In the genomic region with DNA sequence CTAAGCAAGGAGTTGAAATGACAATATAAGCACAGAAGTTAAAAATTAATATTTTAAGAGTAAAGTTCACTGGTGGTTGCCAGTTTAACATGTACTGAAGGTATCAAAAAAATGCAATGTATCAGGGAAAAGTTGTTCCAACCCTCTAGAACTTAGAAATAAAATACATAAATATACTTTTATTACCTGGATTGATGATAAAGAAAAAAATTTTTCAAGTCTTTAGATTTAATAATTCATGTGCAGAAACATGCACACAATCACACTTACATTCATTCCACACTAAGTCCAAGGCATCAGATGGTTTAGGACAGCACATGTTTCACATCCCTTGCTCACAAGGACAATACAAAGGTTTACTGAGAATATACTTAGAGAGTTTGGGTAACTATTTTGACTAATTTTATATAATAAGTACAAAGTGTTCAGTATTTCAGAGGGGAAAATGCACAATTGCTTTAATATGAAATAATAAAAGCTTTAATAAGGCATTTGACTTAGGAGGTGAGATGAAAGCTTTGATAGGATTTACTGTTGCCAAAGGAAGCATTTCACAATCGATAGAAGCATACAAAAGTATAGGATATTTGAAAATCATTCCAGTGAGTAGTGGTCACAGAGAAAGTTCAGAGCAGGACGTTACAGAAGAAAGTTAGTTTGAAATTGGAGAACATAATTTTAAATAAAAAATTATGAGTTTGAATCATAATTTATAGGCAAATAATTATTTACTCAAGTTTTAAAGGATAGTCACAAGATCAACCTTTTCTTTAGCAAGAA, we compare ENCODE assay signal across 20 cellular contexts. TPM values are rescaled to one million over a fixed set of nuclear protein-coding genes. Genes with fewer than 3 reads are reported as not detected.
DNase-seq lines count a peak whose midpoint lies in the region; ATAC-seq, FAIRE-seq and TF ChIP-seq lines count a peak whose summit lies in the region.
"Had no signal": no experiment of that assay in that cellular context is flagged by ENCODE, and none has a peak within 500 bp of the region (broad histone marks: within the 10 kb centered on the region; RNA-seq: fewer than 3 reads in every experiment).

No MANE protein-coding gene starts in this region.

- no peak for TF ChIP-seq POLR2A in A549 (IDR thresholded peaks at IDR 0.05; ENCODE audit: low read length)

- H3K27ac Mint-ChIP-seq in glutamatergic neuron (ENCODE audit: unreplicated experiment): peak overlapping the region; percentile 70
- H3K27ac Mint-ChIP-seq: CD4-positive, alpha-beta T cell had no signal

- POLR2A ChIA-PET in A549 (lab: Yijun Ruan, JAX): no interaction called here

- peak overlapping the region in 1 of 2 donors; percentile 52 for H3K9ac ChIP-seq in mucosa of rectum (ENCODE audit: low read depth in 1 of 2, low read length in 2 of 2)

- WGBS in A549 (ENCODE audit: missing lambda C conversion rate): 42% methylated on average over 2 of the region's 2 CpGs

- no peak overlapping the region for H3K4me3 ChIP-seq in A549
- peak overlapping the region in 1 of 2 donors; percentile 78 for H3K4me3 ChIP-seq in mucosa of rectum (ENCODE audit: low read length in 2 of 2)

- H3K9me3 Mint-ChIP-seq in glutamatergic neuron (ENCODE audit: unreplicated experiment): no peaks in the 10 kb centered on the region

- no peak for TF ChIP-seq RAD21 in A549 (conservative IDR thresholded peaks at IDR 0.05 in 1 of 2, IDR thresholded peaks at IDR 0.05 in 1 of 2)

- no peak for FAIRE-seq in A549 (lab: Jason Lieb, UNC)
- FAIRE-seq: H54 had no signal

- H3K4me1 ChIP-seq in A549: peaks cover 11% of the 10 kb centered on the region; the same call in 1 of the 3 replicates
- peaks cover 0 to 3% of the 10 kb centered on the region in 2 donors for H3K4me1 ChIP-seq in mucosa of rectum (ENCODE audit: control insufficient read depth in 2 of 2, insufficient read depth in 2 of 2, low read length in 2 of 2)
- H3K4me1 ChIP-seq: BE2C had no signal

- TF ChIP-seq CTCF in A549 (IDR thresholded peaks at IDR 0.05) (no peak), glutamatergic neuron (IDR thresholded peaks at IDR 0.05; ENCODE audit: partially characterized antibody, unreplicated experiment) (no peak)

- H3K36me3 ChIP-seq in mucosa of rectum (ENCODE audit: control insufficient read depth in 2 of 2, insufficient read depth in 2 of 2, low read length in 2 of 2): no peaks in the 10 kb centered on the region
- H3K36me3 ChIP-seq: BE2C had no signal

- ATAC-seq in A549 (no peak), GM18519 (IDR thresholded peaks at IDR 0.05; ENCODE audit: low FRiP score, unreplicated experiment) (no peak), GM19351 (IDR thresholded peaks at IDR 0.05; ENCODE audit: unreplicated experiment) (no peak)

- no peaks in the 10 kb centered on the region; the same call in 1 of the 3 replicates for H3K9me3 ChIP-seq in A549
- H3K9me3 ChIP-seq in mucosa of rectum (ENCODE audit: control insufficient read depth in 2 of 2, low read length in 2 of 2): no peaks in the 10 kb centered on the region
- H3K9me3 ChIP-seq: BE2C had no signal

- peak overlapping the region; percentile 20 for H3K4me2 ChIP-seq in A549

- CTCF ChIA-PET in A549 (lab: Yijun Ruan, JAX): no interaction called here

- no peaks in the 10 kb centered on the region for H3K36me3 Mint-ChIP-seq in glutamatergic neuron (ENCODE audit: unreplicated experiment)

- TF ChIP-seq EP300 in A549 (IDR thresholded peaks at IDR 0.05): no peak

- H3K4me3 Mint-ChIP-seq in glutamatergic neuron (ENCODE audit: unreplicated experiment): no peak overlapping the region
- H3K4me3 Mint-ChIP-seq: CD4-positive, alpha-beta T cell had no signal

- DNase-seq in A549 (ENCODE audit: low read depth in 1 of 2, low spot score in 1 of 2) (no peak), HT-29 (ENCODE audit: low spot score) (peak; percentile 38), glutamatergic neuron (no peak), GM19240 (ENCODE audit: insufficient read length, low spot score) (no peak), NCI-H1092 treated with DMSO at 0.1 percent for 48 hours (lab: John Stamatoyannopoulos, UW) (no peak)
- DNase-seq: BE2C; CD4-positive, alpha-beta T cell; DMS79; NCI-H187 treated with DMSO at 0.1 percent for 48 hours; NCI-H69; RPMI8226; SIG-M5 had no signal

- H3K27me3 ChIP-seq in mucosa of rectum (ENCODE audit: control insufficient read depth in 2 of 2, insufficient read depth in 2 of 2, low read length in 2 of 2): no peaks in the 10 kb centered on the region
- H3K27me3 ChIP-seq: BE2C had no signal

- peaks cover 1% of the 10 kb centered on the region for H3K27me3 Mint-ChIP-seq in glutamatergic neuron (ENCODE audit: unreplicated experiment)
- H3K27me3 Mint-ChIP-seq: CD4-positive, alpha-beta T cell had no signal

- H3K27ac ChIP-seq in A549 (peak overlapping the region; percentile 56 to 70; a peak in 4 of 6 replicates), mucosa of rectum (ENCODE audit: low read depth in 2 of 2, low read length in 2 of 2) (peak overlapping the region; percentile 67 to 75)
- H3K27ac ChIP-seq: 22Rv1 had no signal

- H3K4me1 Mint-ChIP-seq in glutamatergic neuron (ENCODE audit: low read depth, unreplicated experiment): peaks cover 5% of the 10 kb centered on the region

TF ChIP-seq in A549, 52 proteins besides CTCF, POLR2A, EP300 and RAD21:
- TF ChIP-seq CBX2 (IDR thresholded peaks at IDR 0.05; ENCODE audit: borderline replicate concordance, low read depth) (no peak), RCOR1 (IDR thresholded peaks at IDR 0.05; ENCODE audit: low read depth, low read length) (no peak), MAZ (IDR thresholded peaks at IDR 0.05; ENCODE audit: borderline replicate concordance, low read depth, low read length) (no peak), RNF2 (IDR thresholded peaks at IDR 0.05; ENCODE audit: borderline replicate concordance, low read depth) (no peak)
TF ChIP-seq in A549: peak in this region for 0.

RNA-seq across cellular contexts. Expression of a gene that starts 0.4 kb away (rescaled TPM):
- polyA plus RNA-seq in A549 (2011; rRNA removed) (0.56 and 0.59 TPM in 2 replicates), A549 (2017; fragmentation: RNase III; extraction: RNeasy Plus Mini Kit Qiagen cat#74134 plus additional on column Dnase treatment) (0.24 to 0.37 TPM (median 0.25 TPM) in 3 replicates)
- 0.04 TPM in 2 replicates for polyA plus RNA-seq in A549 (2012; cell fraction: cytosol; rRNA removed)
- polyA plus RNA-seq in A549 (2012; cell fraction: nucleus; rRNA removed): 0.02 and 0.05 TPM in 2 replicates
- polyA minus RNA-seq in A549 (2011; rRNA and poly(A)+ RNA removed): 0.10 and 0.29 TPM in 2 replicates
- 0.10 and 0.43 TPM in 2 replicates for total RNA-seq in HT-29 (2014; rRNA removed; shearing (Covaris generic))
- total RNA-seq in glutamatergic neuron (ENCODE audit: unreplicated experiment): not detected
- total RNA-seq: CD4-positive, alpha-beta T cell; HT1080; LHCN-M2; OCI-LY7 had no signal
